ENCODE assay signal across 1 cellular context in the genomic region with DNA sequence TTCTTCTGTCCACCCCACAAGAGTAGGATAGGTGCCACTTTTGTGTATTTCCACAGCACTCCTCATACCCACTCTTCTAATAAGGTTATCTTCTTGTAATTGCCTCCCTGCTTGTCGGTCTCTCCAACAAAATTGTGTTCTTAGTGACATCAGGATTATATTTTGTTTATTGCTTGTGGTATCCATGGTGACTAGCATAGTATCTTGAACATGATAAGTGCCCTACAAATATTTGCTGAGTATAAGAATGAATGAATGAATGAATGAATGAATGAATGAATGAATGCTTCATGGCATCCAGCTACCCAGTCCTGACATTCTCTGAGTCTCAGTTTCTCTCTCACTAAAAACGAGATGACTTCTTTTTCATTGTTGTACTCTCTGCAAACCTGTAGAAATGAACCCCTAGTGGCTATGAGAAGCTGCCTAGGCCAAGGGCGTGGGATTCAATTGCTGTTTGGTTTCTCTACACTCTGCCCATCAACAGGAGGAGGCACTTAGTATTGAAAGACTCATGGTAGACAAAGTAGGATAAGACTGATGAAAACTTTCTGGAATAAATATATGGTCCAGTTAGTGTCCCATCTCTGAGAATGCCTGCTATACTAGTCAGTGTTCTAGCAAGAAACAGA.
TF ChIP-seq lines count a peak whose summit lies in the region.

No MANE protein-coding gene starts in this region.

TF ChIP-seq in K562, 482 proteins besides CTCF, POLR2A, EP300 and RAD21 (continued from another document):
- TF ChIP-seq, protein P1, sequence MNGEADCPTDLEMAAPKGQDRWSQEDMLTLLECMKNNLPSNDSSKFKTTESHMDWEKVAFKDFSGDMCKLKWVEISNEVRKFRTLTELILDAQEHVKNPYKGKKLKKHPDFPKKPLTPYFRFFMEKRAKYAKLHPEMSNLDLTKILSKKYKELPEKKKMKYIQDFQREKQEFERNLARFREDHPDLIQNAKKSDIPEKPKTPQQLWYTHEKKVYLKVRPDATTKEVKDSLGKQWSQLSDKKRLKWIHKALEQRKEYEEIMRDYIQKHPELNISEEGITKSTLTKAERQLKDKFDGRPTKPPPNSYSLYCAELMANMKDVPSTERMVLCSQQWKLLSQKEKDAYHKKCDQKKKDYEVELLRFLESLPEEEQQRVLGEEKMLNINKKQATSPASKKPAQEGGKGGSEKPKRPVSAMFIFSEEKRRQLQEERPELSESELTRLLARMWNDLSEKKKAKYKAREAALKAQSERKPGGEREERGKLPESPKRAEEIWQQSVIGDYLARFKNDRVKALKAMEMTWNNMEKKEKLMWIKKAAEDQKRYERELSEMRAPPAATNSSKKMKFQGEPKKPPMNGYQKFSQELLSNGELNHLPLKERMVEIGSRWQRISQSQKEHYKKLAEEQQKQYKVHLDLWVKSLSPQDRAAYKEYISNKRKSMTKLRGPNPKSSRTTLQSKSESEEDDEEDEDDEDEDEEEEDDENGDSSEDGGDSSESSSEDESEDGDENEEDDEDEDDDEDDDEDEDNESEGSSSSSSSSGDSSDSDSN (IDR thresholded peaks at IDR 0.05; ENCODE audit: borderline replicate concordance in 1 of 2, low read depth in 2 of 2, low read length in 2 of 2), result no peak
- TF ChIP-seq ZNF24 (IDR thresholded peaks at IDR 0.05), result peak; percentile 90
